Comparison of ENCODE assay signal across 11 cellular contexts in the genomic region with DNA sequence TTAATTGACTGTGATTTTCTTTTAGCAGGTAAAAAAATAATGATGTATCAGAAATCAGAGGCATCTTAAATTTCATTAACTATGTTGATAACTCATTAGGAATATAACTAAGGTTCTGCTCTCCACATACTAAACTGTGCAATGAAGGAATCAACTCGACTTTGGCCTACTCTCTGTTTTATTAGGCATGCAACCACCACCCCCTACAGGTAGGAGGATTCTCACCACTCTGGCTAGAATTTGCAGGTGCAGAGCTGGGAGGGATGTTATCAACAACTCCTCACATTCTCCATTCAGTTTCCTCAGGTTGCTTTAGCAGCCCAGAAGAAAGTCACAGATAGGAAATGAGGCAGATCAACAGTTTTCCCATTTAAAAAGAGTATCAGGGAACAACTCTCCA.
A peak's percentile ranks its signal among the peaks of the same experiment; 100 is the strongest.
DNase-seq lines count a peak whose midpoint lies in the region; ATAC-seq and TF ChIP-seq lines count a peak whose summit lies in the region.
"Had no signal": no experiment of that assay in that cellular context is flagged by ENCODE, and none has a peak within 500 bp of the region (broad histone marks: within the 10 kb centered on the region; RNA-seq: fewer than 3 reads in every experiment).

No MANE protein-coding gene starts in this region.

- POLR2A ChIA-PET in HCT116 (lab: Charles Lee) = no interaction called here

- no peak for TF ChIP-seq POLR2A in HCT116 (IDR thresholded peaks at IDR 0.05; ENCODE audit: borderline replicate concordance, extremely low read depth, insufficient read depth, insufficient read length)

- H3K9me2 ChIP-seq in HCT116 (ENCODE audit: insufficient read depth) = no peaks in the 10 kb centered on the region

- TF ChIP-seq RAD21 in HCT116 (IDR thresholded peaks at IDR 0.05; ENCODE audit: low read depth) = peak; percentile 38; the same call in 1 of the 2 replicates

- peak; percentile 53 for TF ChIP-seq CTCF in 22Rv1 (IDR thresholded peaks at IDR 0.05)
- TF ChIP-seq CTCF in HCT116 (IDR thresholded peaks at IDR 0.05 in 2 of 3, conservative IDR thresholded peaks at IDR 0.05 in 1 of 3; ENCODE audit: borderline replicate concordance in 1 of 3, insufficient read depth in 1 of 3, low read depth in 2 of 3, low read length in 2 of 3) = peak in 2 of 3 experiments; percentile 40 to 47; a peak in 3 of 6 replicates
- TF ChIP-seq CTCF in WERI-Rb-1 (IDR thresholded peaks at IDR 0.05; ENCODE audit: low read depth, low read length) = peak; percentile 51

- RAD21 ChIA-PET in HCT116 (lab: Charles Lee; ENCODE audit: low non-redundant PET in 1 of 2, low total read pairs in 2 of 2, uncharacterized antibody in 2 of 2, unreplicated experiment in 2 of 2) = no interaction called here

- H3K27ac ChIP-seq in 22Rv1 (no peak overlapping the region), HCT116 (ENCODE audit: low read depth, low read length) (no peak overlapping the region), WERI-Rb-1 (no peak overlapping the region)

- DNase-seq in HCT116 (ENCODE audit: low read depth, low spot score) (no peak), WERI-Rb-1 (peak; percentile 18), kidney glomerular epithelial cell (lab: John Stamatoyannopoulos, UW) (peak; percentile 18), NCI-H2081 (lab: John Stamatoyannopoulos, UW) (no peak), NCI-H128 (lab: John Stamatoyannopoulos, UW; ENCODE audit: unreplicated experiment) (no peak)
- DNase-seq in activated naive CD4-positive, alpha-beta T cell (lab: John Stamatoyannopoulos, UW) = no peak
- DNase-seq in activated CD4-positive, alpha-beta T cell treated with anti-CD3 and anti-CD28 coated beads, Interleukin-2, amount 50 U/mL, for 4 hours = no peak
- DNase-seq: C1 segment of cervical spinal cord; Right ventricle myocardium superior; stimulated activated CD4-positive, alpha-beta T cell treated with anti-CD3 and anti-CD28 coated beads, Interleukin-15, amount 100 ng/mL, for 24 hours had no signal

- no peak overlapping the region for H3K4me2 ChIP-seq in HCT116 (ENCODE audit: low read length)

- no peaks in the 10 kb centered on the region for H4K20me1 ChIP-seq in HCT116 (ENCODE audit: insufficient read depth)

- no peaks in the 10 kb centered on the region for H3K4me1 ChIP-seq in HCT116 (ENCODE audit: control insufficient read depth in 1 of 2, insufficient read depth in 2 of 2, low read length in 2 of 2)

- H3K27me3 ChIP-seq in HCT116 (ENCODE audit: insufficient read depth, low read length) (no peaks in the 10 kb centered on the region), WERI-Rb-1 (ENCODE audit: insufficient read depth, low read depth, severe bottlenecking) (no peaks in the 10 kb centered on the region)

- intact Hi-C loops in HCT116 (cut with micrococcal nuclease) = no loop called here

- no TSS peak for BruUV-seq in HCT116 (replicated peaks; lab: Mats Ljungman, UMichigan)

- CTCF ChIA-PET in HCT116 (lab: Charles Lee) = no interaction called here

- no peaks in the 10 kb centered on the region for H3K9me3 ChIP-seq in HCT116 (ENCODE audit: control insufficient read depth in 1 of 2, insufficient read depth in 1 of 2, low read depth in 1 of 2, low read length in 2 of 2)
- no peaks in the 10 kb centered on the region for H3K9me3 ChIP-seq in WERI-Rb-1 (ENCODE audit: severe bottlenecking)

- ATAC-seq in HCT116 = no peak

- H3K9ac ChIP-seq in HCT116 (ENCODE audit: low read length) = no peak overlapping the region

- no peaks in the 10 kb centered on the region for H3K79me2 ChIP-seq in HCT116 (ENCODE audit: insufficient read depth, low read length)

- H3K36me3 ChIP-seq in HCT116 (ENCODE audit: control insufficient read depth in 1 of 2, insufficient read depth in 2 of 2, low read length in 2 of 2) (no peaks in the 10 kb centered on the region), WERI-Rb-1 (no peaks in the 10 kb centered on the region)

- H3K4me3 ChIP-seq in HCT116 (replicated peaks in 1 of 2; ENCODE audit: low read depth in 1 of 2, low read length in 2 of 2) = no peak overlapping the region
- H3K4me3 ChIP-seq in WERI-Rb-1 (ENCODE audit: low read depth, low read length) = no peak overlapping the region

- no peak overlapping the region for H2AFZ ChIP-seq in HCT116 (ENCODE audit: low read depth, low read length, poor library complexity, severe bottlenecking)

TF ChIP-seq in HCT116, 20 proteins besides CTCF, POLR2A, EP300 and RAD21:
- no peak for TF ChIP-seq JUND (IDR thresholded peaks at IDR 0.05)
- TF ChIP-seq, protein P1, sequence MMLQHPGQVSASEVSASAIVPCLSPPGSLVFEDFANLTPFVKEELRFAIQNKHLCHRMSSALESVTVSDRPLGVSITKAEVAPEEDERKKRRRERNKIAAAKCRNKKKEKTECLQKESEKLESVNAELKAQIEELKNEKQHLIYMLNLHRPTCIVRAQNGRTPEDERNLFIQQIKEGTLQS (IDR thresholded peaks at IDR 0.05) = no peak

Comparison
In these comparisons a context has a peak if more than half of its experiments do, and no peak if none do; other contexts are left out.
1. DNase-seq: peak in WERI-Rb-1 (single experiment) and kidney glomerular epithelial cell (single experiment); none in HCT116 (single experiment), NCI-H2081 (0 of 2), activated naive CD4-positive, alpha-beta T cell (0 of 4), activated CD4-positive, alpha-beta T cell treated with anti-CD3 and anti-CD28 coated beads, Interleukin-2, amount 50 U/mL, for 4 hours (0 of 2) and NCI-H128 (single experiment).
2. Peak in every context shown above with its lines, with median percentiles within 50 percentile points of each other: CTCF ChIP-seq.